ENCODE assay signal across 9 cellular contexts in the genomic region with DNA sequence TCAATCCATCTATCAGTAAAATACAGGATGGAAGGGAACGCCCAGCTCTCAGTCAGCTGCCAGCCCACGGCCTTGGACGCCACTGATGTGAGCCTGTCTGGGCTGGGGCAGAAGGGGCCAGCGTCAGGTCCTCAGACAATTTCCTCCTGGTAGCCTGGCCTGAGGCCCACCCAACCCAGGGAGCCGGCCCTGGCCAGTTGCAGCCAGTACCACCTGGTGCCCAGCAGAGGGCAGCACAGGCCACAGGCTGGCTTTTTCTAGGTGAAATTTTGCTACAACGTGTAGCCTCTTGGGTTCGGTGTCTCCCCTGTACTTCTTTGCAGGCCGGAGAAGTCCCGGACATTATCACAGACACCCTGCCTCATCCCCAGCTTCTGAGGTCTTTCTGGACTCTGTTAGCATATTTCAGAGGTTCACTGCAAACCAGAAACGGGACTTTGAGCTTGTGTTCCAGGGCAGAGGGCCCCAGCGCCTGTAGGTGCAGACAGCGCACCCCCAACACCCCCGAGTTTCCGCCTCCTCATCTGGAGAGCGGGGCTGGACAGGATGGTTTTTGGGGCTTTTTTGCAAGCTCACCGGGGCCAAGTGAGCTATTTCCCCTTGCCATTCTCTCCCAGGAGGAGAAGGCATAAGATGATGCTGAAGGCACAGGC. TPM values are rescaled to one million over a fixed set of nuclear protein-coding genes. Genes with fewer than 3 reads are reported as not detected.
DNase-seq lines count a peak whose midpoint lies in the region; ATAC-seq and TF ChIP-seq lines count a peak whose summit lies in the region.
"Had no signal": no experiment of that assay in that cellular context is flagged by ENCODE, and none has a peak within 500 bp of the region (broad histone marks: within the 10 kb centered on the region; RNA-seq: fewer than 3 reads in every experiment).

No MANE protein-coding gene starts in this region.

- no peaks in the 10 kb centered on the region for H3K9me3 ChIP-seq in mucosa of descending colon

- H3K36me3 ChIP-seq in mucosa of descending colon (ENCODE audit: low read depth) = no peaks in the 10 kb centered on the region
- H3K36me3 ChIP-seq: BLaER1 had no signal

- intact Hi-C loops in mucosa of descending colon (cut with DNase I, micrococcal nuclease) = loop anchor here (5.0 to 10.0 kb wide), 2 partner anchors 190 to 192 kb away; no protein-coding TSS in a partner anchor

- H3K4me3 ChIP-seq in epithelial cell of proximal tubule (ENCODE audit: low read depth, low read length) (no peak overlapping the region), mucosa of descending colon (no peak overlapping the region)
- H3K4me3 ChIP-seq: BLaER1 had no signal

- peak; percentile 68 for ATAC-seq in HG02610 (IDR thresholded peaks at IDR 0.05; ENCODE audit: unreplicated experiment)
- peak; percentile 88 for ATAC-seq in mucosa of descending colon

- DNase-seq in DMS53 (lab: John Stamatoyannopoulos, UW) = peak; percentile 55
- no peak for DNase-seq in DMS53 treated with DMSO at 0.1 percent for 48 hours (lab: John Stamatoyannopoulos, UW; ENCODE audit: unreplicated experiment)
- peak; percentile 37 for DNase-seq in NCI-H460 (ENCODE audit: extremely low read depth, low read depth)
- DNase-seq in activated CD8-positive, alpha-beta memory T cell treated with anti-CD3 and anti-CD28 coated beads for 48 hours (ENCODE audit: low read depth in 2 of 3, low spot score in 2 of 3) = peak; percentile 23 to 45 (median 24)
- no peak for DNase-seq in epithelial cell of proximal tubule (ENCODE audit: low read depth)
- DNase-seq in mucosa of descending colon = peak in 2 of 3 donors; percentile 62 to 66
- peak; percentile 14 to 18 for DNase-seq in stimulated activated CD8-positive, alpha-beta memory T cell treated with anti-CD3 and anti-CD28 coated beads, Interleukin-7, amount 100 ng/mL, for 48 hours (ENCODE audit: extremely low read depth in 1 of 2, low read depth in 1 of 2)

- TF ChIP-seq CTCF in epithelial cell of proximal tubule (conservative IDR thresholded peaks at IDR 0.05; ENCODE audit: low read depth, low read length) (peak; percentile 98), mucosa of descending colon (IDR thresholded peaks at IDR 0.05) (peak; percentile 90)

- no peaks in the 10 kb centered on the region for H3K4me1 ChIP-seq in mucosa of descending colon (ENCODE audit: low read depth)

RNA-seq across cellular contexts. Expression of gene KCNMB1, which starts 45.9 kb away (rescaled TPM):
- total RNA-seq in NCI-H460 (2014; rRNA removed; shearing (Covaris generic)) = not detected in 2 replicates
- not detected in 2 replicates for polyA plus RNA-seq in NCI-H460 (2014; cell fraction: nucleus; rRNA removed)
- total RNA-seq in epithelial cell of proximal tubule = not detected in 2 replicates
- 10 to 100 TPM in 1 of 3 donors, 1 to 10 TPM in 2; 1.5 to 59.1 (median 5.5) TPM for total RNA-seq in mucosa of descending colon

Comparison
In these comparisons a context has a peak if more than half of its experiments do, and no peak if none do; other contexts are left out.
1. DNase-seq: peak in DMS53 (single experiment), NCI-H460 (single experiment), activated CD8-positive, alpha-beta memory T cell treated with anti-CD3 and anti-CD28 coated beads for 48 hours (3 of 3), mucosa of descending colon (2 of 3) and stimulated activated CD8-positive, alpha-beta memory T cell treated with anti-CD3 and anti-CD28 coated beads, Interleukin-7, amount 100 ng/mL, for 48 hours (2 of 2); none in DMS53 treated with DMSO at 0.1 percent for 48 hours (single experiment) and epithelial cell of proximal tubule (single experiment).